In genomic region chr11:99098751-99099150, GRCh38 we compare ENCODE assay signal across 1 cellular context.
TF ChIP-seq lines count a peak whose summit lies in the region.

No MANE protein-coding gene starts in this region.

TF ChIP-seq in GM12878, 131 proteins besides CTCF, POLR2A, EP300 and RAD21 (continued from another document):
- TF ChIP-seq ATF7 (IDR thresholded peaks at IDR 0.05; ENCODE audit: low read depth) (peak; percentile 54; the same call in 1 of the 2 replicates), IKZF1 (conservative IDR thresholded peaks at IDR 0.05) (0 out of 2 replicates have a peak, but pooled peaks have one; percentile 12), E2F4 (IDR thresholded peaks at IDR 0.05; ENCODE audit: low read depth, low read length) (no peak), GABPA (IDR thresholded peaks at IDR 0.05; ENCODE audit: low read depth) (no peak), HDAC6 (IDR thresholded peaks at IDR 0.05; ENCODE audit: unreplicated experiment) (no peak), NBN (IDR thresholded peaks at IDR 0.05) (no peak), ESRRA (IDR thresholded peaks at IDR 0.05; ENCODE audit: low read length) (no peak), MTA2 (IDR thresholded peaks at IDR 0.05; ENCODE audit: low read depth) (peak; percentile 64), TBL1XR1 (IDR thresholded peaks at IDR 0.05; ENCODE audit: low read depth, low read length) (no peak), SKIL (IDR thresholded peaks at IDR 0.05; ENCODE audit: low read depth, poor library complexity, severe bottlenecking) (peak; percentile 83), EGR1 (IDR thresholded peaks at IDR 0.05; ENCODE audit: borderline replicate concordance in 1 of 2, low read depth in 2 of 2, low read length in 2 of 2) (no peak), ASH2L (IDR thresholded peaks at IDR 0.05; ENCODE audit: borderline replicate concordance, low read depth) (no peak), MEF2B (IDR thresholded peaks at IDR 0.05; ENCODE audit: partially characterized antibody, poor library complexity, severe bottlenecking) (peak; percentile 64), BCL11A (IDR thresholded peaks at IDR 0.05; ENCODE audit: low read depth, low read length) (no peak), POLR2AphosphoS2 (IDR thresholded peaks at IDR 0.05; ENCODE audit: low read depth, low read length) (no peak)
- TF ChIP-seq, protein P1, sequence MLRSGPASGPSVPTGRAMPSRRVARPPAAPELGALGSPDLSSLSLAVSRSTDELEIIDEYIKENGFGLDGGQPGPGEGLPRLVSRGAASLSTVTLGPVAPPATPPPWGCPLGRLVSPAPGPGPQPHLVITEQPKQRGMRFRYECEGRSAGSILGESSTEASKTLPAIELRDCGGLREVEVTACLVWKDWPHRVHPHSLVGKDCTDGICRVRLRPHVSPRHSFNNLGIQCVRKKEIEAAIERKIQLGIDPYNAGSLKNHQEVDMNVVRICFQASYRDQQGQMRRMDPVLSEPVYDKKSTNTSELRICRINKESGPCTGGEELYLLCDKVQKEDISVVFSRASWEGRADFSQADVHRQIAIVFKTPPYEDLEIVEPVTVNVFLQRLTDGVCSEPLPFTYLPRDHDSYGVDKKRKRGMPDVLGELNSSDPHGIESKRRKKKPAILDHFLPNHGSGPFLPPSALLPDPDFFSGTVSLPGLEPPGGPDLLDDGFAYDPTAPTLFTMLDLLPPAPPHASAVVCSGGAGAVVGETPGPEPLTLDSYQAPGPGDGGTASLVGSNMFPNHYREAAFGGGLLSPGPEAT (IDR thresholded peaks at IDR 0.05; ENCODE audit: low read depth) = peak; percentile 45; the same call in 1 of the 2 replicates
- TF ChIP-seq, protein P2, sequence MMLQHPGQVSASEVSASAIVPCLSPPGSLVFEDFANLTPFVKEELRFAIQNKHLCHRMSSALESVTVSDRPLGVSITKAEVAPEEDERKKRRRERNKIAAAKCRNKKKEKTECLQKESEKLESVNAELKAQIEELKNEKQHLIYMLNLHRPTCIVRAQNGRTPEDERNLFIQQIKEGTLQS (IDR thresholded peaks at IDR 0.05; ENCODE audit: borderline replicate concordance, extremely low read depth, low read depth, low read length) = no peak
